8 cellular contexts compared by ENCODE assay signal in genomic region chr12:6724409-6724797, GRCh38. TPM values are rescaled to one million over a fixed set of nuclear protein-coding genes. Genes with fewer than 3 reads are reported as not detected.
DNase-seq lines count a peak whose midpoint lies in the region; ATAC-seq, FAIRE-seq and TF ChIP-seq lines count a peak whose summit lies in the region.

No MANE protein-coding gene starts in this region.

- H3K27me3 Mint-ChIP-seq in astrocyte (ENCODE audit: low read depth, unreplicated experiment) = no peaks in the 10 kb centered on the region

- peak overlapping the region; percentile 100 for H3K27ac Mint-ChIP-seq in astrocyte (ENCODE audit: unreplicated experiment)

- H2AFZ ChIP-seq in astrocyte (ENCODE audit: low read depth, low read length) (peak overlapping the region; percentile 90), keratinocyte (ENCODE audit: control insufficient read depth, low read length) (peak overlapping the region; percentile 96)

- dilution Hi-C loops in keratinocyte (cut with MboI; ENCODE audit: extremely low pct_ligation_motif_present, low sequenced_read_pairs) = no loop called here

- peaks cover 7% of the 10 kb centered on the region for H4K20me1 ChIP-seq in astrocyte (ENCODE audit: insufficient read depth, low read length)
- H4K20me1 ChIP-seq in keratinocyte (ENCODE audit: control insufficient read depth, extremely low read depth, insufficient read depth, low read length) = no peaks in the 10 kb centered on the region

- H3K79me2 ChIP-seq in astrocyte (ENCODE audit: insufficient read depth, low read length) (peaks cover 13% of the 10 kb centered on the region), keratinocyte (ENCODE audit: control insufficient read depth, insufficient read depth, low read length) (peaks cover 6% of the 10 kb centered on the region)

- H3K9me3 ChIP-seq in astrocyte (ENCODE audit: insufficient read depth, low read depth, low read length) (no peaks in the 10 kb centered on the region), keratinocyte (ENCODE audit: control insufficient read depth, low read depth, low read length) (no peaks in the 10 kb centered on the region)

- H3K36me3 ChIP-seq in astrocyte (ENCODE audit: insufficient read depth, low read length) (peaks cover 15% of the 10 kb centered on the region), keratinocyte (ENCODE audit: control insufficient read depth in 2 of 2, extremely low read depth in 1 of 2, insufficient read depth in 2 of 2, low read length in 2 of 2) (peaks cover 10 to 14% of the 10 kb centered on the region in 2 experiments)

- H3K27ac ChIP-seq in astrocyte (ENCODE audit: low read depth, low read length) = peak overlapping the region; percentile 83
- peak overlapping the region; percentile 84 for H3K27ac ChIP-seq in keratinocyte (ENCODE audit: control insufficient read depth, insufficient read depth, low read length)

- H3K36me3 Mint-ChIP-seq in astrocyte (ENCODE audit: low read depth, unreplicated experiment) = peaks cover 9% of the 10 kb centered on the region

- H3K4me1 Mint-ChIP-seq in astrocyte (ENCODE audit: low read depth, unreplicated experiment) = peaks cover 9% of the 10 kb centered on the region

- H3K9ac ChIP-seq in astrocyte (ENCODE audit: low read length) (peak overlapping the region; percentile 79), keratinocyte (ENCODE audit: control insufficient read depth, extremely low read depth, insufficient read depth, low read length) (peak overlapping the region; percentile 88)

- H3K4me3 Mint-ChIP-seq in astrocyte (ENCODE audit: unreplicated experiment) = peak overlapping the region; percentile 97

- H3K27me3 ChIP-seq in astrocyte (ENCODE audit: insufficient read depth, low read length) = no peaks in the 10 kb centered on the region
- no peaks in the 10 kb centered on the region for H3K27me3 ChIP-seq in keratinocyte (ENCODE audit: control insufficient read depth, extremely low read depth, insufficient read depth, low read length)

- H3K9me3 Mint-ChIP-seq in astrocyte (ENCODE audit: unreplicated experiment) = no peaks in the 10 kb centered on the region

- H3K4me1 ChIP-seq in astrocyte (ENCODE audit: insufficient read depth, low read length) (peaks cover 7% of the 10 kb centered on the region), keratinocyte (ENCODE audit: control insufficient read depth, extremely low read depth, insufficient read depth, low read length) (peaks cover 5% of the 10 kb centered on the region)

- peak; percentile 14 for ATAC-seq in HG02678 (IDR thresholded peaks at IDR 0.05; ENCODE audit: unreplicated experiment)

- peak overlapping the region; percentile 94 for H3K4me2 ChIP-seq in astrocyte (ENCODE audit: low read length)
- H3K4me2 ChIP-seq in keratinocyte (ENCODE audit: control insufficient read depth, extremely low read depth, insufficient read depth, low read depth, low read length) = peak overlapping the region; percentile 100

- H3K4me3 ChIP-seq in astrocyte (ENCODE audit: insufficient read depth, low read depth, low read length) = peak overlapping the region; percentile 66
- H3K4me3 ChIP-seq in keratinocyte (ENCODE audit: control insufficient read depth in 2 of 3, extremely low read depth in 1 of 3, insufficient read depth in 2 of 3, low read depth in 1 of 3, low read length in 3 of 3) = peak overlapping the region; percentile 67 to 96 (median 91)

- no peak for TF ChIP-seq CTCF in astrocyte (IDR thresholded peaks at IDR 0.05; ENCODE audit: insufficient read depth, low read depth, low read length)
- TF ChIP-seq CTCF in keratinocyte (optimal IDR thresholded peaks at IDR 0.05 in 1 of 3, IDR thresholded peaks at IDR 0.05 in 1 of 3, conservative IDR thresholded peaks at IDR 0.05 in 1 of 3; ENCODE audit: extremely low read depth in 1 of 3, insufficient read depth in 2 of 3, low read length in 3 of 3) = no peak

- DNase-seq in NCI-H2227 (lab: John Stamatoyannopoulos, UW; ENCODE audit: unreplicated experiment) (peak; percentile 47), NCI-H2227 treated with DMSO at 0.1 percent for 48 hours (lab: John Stamatoyannopoulos, UW) (no peak), NOMO-1 treated with dmso at 0.1 percent for 144 hours (lab: John Stamatoyannopoulos, UW; ENCODE audit: unreplicated experiment) (peak; percentile 58), astrocyte (ENCODE audit: low read depth) (no peak), keratinocyte (ENCODE audit: low read depth, low spot score) (no peak), germinal center (ENCODE audit: low spot score) (no peak)
- DNase-seq in stimulated activated CD4-positive, alpha-beta T cell treated with anti-CD3 and anti-CD28 coated beads, Interleukin-4, amount 100 ng/mL, for 24 hours = peak; percentile 25

- no peaks in the 10 kb centered on the region for H3K9me1 ChIP-seq in keratinocyte (ENCODE audit: control insufficient read depth, extremely low read depth, insufficient read depth, low read length)

- FAIRE-seq in astrocyte (lab: Jason Lieb, UNC) (no peak), keratinocyte (lab: Jason Lieb, UNC) (no peak)

RNA-seq across cellular contexts. Expression of gene COPS7A, which starts 0.6 kb away (rescaled TPM):
- total RNA-seq in astrocyte = 47.3 and 51.5 TPM in 2 replicates
- 85.4 to 116 TPM (median 85.5 TPM) in 3 replicates for polyA plus RNA-seq in keratinocyte
- polyA plus RNA-seq in keratinocyte (2011; ENCODE audit: low read depth) = 17.5 TPM
- 109 and 111 TPM in 2 replicates for polyA plus RNA-seq in keratinocyte (2011; cell fraction: cytosol; rRNA removed)
- polyA plus RNA-seq in keratinocyte (2011; cell fraction: nucleus; rRNA removed) = 118 and 136 TPM in 2 replicates
- 53.8 and 57.8 TPM in 2 replicates for polyA plus RNA-seq in keratinocyte (2012; ENCODE audit: low replicate concordance)
- polyA minus RNA-seq in keratinocyte = 43.5 to 64.7 TPM (median 59.1 TPM) in 3 replicates
- 47.6 TPM for polyA minus RNA-seq in keratinocyte (2011; cell fraction: cytosol; rRNA and poly(A)+ RNA removed)
- 18.1 and 19.5 TPM in 2 replicates for polyA minus RNA-seq in keratinocyte (2011; cell fraction: nucleus; rRNA and poly(A)+ RNA removed)

RNA-seq across cellular contexts. Expression of gene PIANP, which starts 23.8 kb away (rescaled TPM):
- total RNA-seq in astrocyte = 3.1 and 3.6 TPM in 2 replicates
- not detected in 3 replicates for polyA plus RNA-seq in keratinocyte
- polyA plus RNA-seq in keratinocyte (2011; ENCODE audit: low read depth) = not detected
- polyA plus RNA-seq in keratinocyte (2011; cell fraction: cytosol; rRNA removed) = not detected in 2 replicates
- 0.12 TPM in 1 of 2 replicates, not detected in the other for polyA plus RNA-seq in keratinocyte (2011; cell fraction: nucleus; rRNA removed)
- 0.09 TPM in 1 of 2 replicates, not detected in the other for polyA plus RNA-seq in keratinocyte (2012; ENCODE audit: low replicate concordance)
- polyA minus RNA-seq in keratinocyte = 0.16 TPM in 1 of 3 replicates, not detected in the others
- not detected for polyA minus RNA-seq in keratinocyte (2011; cell fraction: cytosol; rRNA and poly(A)+ RNA removed)
- polyA minus RNA-seq in keratinocyte (2011; cell fraction: nucleus; rRNA and poly(A)+ RNA removed) = not detected in 2 replicates

RNA-seq across cellular contexts. Expression of gene MLF2, which starts 28.5 kb away (rescaled TPM):
- total RNA-seq in astrocyte = 302 and 316 TPM in 2 replicates
- 317 to 364 TPM (median 335 TPM) in 3 replicates for polyA plus RNA-seq in keratinocyte
- polyA plus RNA-seq in keratinocyte (2011; ENCODE audit: low read depth) = 126 TPM
- polyA plus RNA-seq in keratinocyte (2011; cell fraction: cytosol; rRNA removed) = 318 and 362 TPM in 2 replicates
- 243 and 262 TPM in 2 replicates for polyA plus RNA-seq in keratinocyte (2011; cell fraction: nucleus; rRNA removed)
- polyA plus RNA-seq in keratinocyte (2012; ENCODE audit: low replicate concordance) = 227 and 246 TPM in 2 replicates
- polyA minus RNA-seq in keratinocyte = 307 to 390 TPM (median 320 TPM) in 3 replicates
- 244 TPM for polyA minus RNA-seq in keratinocyte (2011; cell fraction: cytosol; rRNA and poly(A)+ RNA removed)
- 82.0 and 93.5 TPM in 2 replicates for polyA minus RNA-seq in keratinocyte (2011; cell fraction: nucleus; rRNA and poly(A)+ RNA removed)

RNA-seq across cellular contexts. Expression of gene ZNF384, which starts 35.2 kb away (rescaled TPM):
- 48.9 and 50.6 TPM in 2 replicates for total RNA-seq in astrocyte
- 29.0 to 44.0 TPM (median 29.8 TPM) in 3 replicates for polyA plus RNA-seq in keratinocyte
- polyA plus RNA-seq in keratinocyte (2011; ENCODE audit: low read depth) = 11.7 TPM
- polyA plus RNA-seq in keratinocyte (2011; cell fraction: cytosol; rRNA removed) = 24.9 and 27.5 TPM in 2 replicates
- polyA plus RNA-seq in keratinocyte (2011; cell fraction: nucleus; rRNA removed) = 74.2 and 75.2 TPM in 2 replicates
- 27.7 and 30.3 TPM in 2 replicates for polyA plus RNA-seq in keratinocyte (2012; ENCODE audit: low replicate concordance)
- 21.3 to 60.1 TPM (median 34.4 TPM) in 3 replicates for polyA minus RNA-seq in keratinocyte
- polyA minus RNA-seq in keratinocyte (2011; cell fraction: cytosol; rRNA and poly(A)+ RNA removed) = 26.1 TPM
- polyA minus RNA-seq in keratinocyte (2011; cell fraction: nucleus; rRNA and poly(A)+ RNA removed) = 19.2 and 31.5 TPM in 2 replicates

RNA-seq across cellular contexts. Expression of gene PTMS, which starts 41.8 kb away (rescaled TPM):
- total RNA-seq in astrocyte = 504 and 510 TPM in 2 replicates
- 80.6 to 140 TPM (median 119 TPM) in 3 replicates for polyA plus RNA-seq in keratinocyte
- polyA plus RNA-seq in keratinocyte (2011; ENCODE audit: low read depth) = 25.3 TPM
- polyA plus RNA-seq in keratinocyte (2011; cell fraction: cytosol; rRNA removed) = 69.1 and 164 TPM in 2 replicates
- polyA plus RNA-seq in keratinocyte (2011; cell fraction: nucleus; rRNA removed) = 56.0 and 59.5 TPM in 2 replicates
- 90.0 and 261 TPM in 2 replicates for polyA plus RNA-seq in keratinocyte (2012; ENCODE audit: low replicate concordance)
- 35.3 to 395 TPM (median 52.5 TPM) in 3 replicates for polyA minus RNA-seq in keratinocyte
- 59.5 TPM for polyA minus RNA-seq in keratinocyte (2011; cell fraction: cytosol; rRNA and poly(A)+ RNA removed)
- 14.2 and 18.3 TPM in 2 replicates for polyA minus RNA-seq in keratinocyte (2011; cell fraction: nucleus; rRNA and poly(A)+ RNA removed)

Comparison
In these comparisons a context has a peak if more than half of its experiments do, and no peak if none do; other contexts are left out.
1. DNase-seq: peak in NCI-H2227 (single experiment), NOMO-1 treated with dmso at 0.1 percent for 144 hours (single experiment) and stimulated activated CD4-positive, alpha-beta T cell treated with anti-CD3 and anti-CD28 coated beads, Interleukin-4, amount 100 ng/mL, for 24 hours (single experiment); none in NCI-H2227 treated with DMSO at 0.1 percent for 48 hours (single experiment), astrocyte (single experiment), keratinocyte (single experiment) and germinal center (single experiment).